8 cellular contexts compared by ENCODE assay signal in genomic region chr14:103563089-103563620, GRCh38. TPM values are rescaled to one million over a fixed set of nuclear protein-coding genes. Genes with fewer than 3 reads are reported as not detected.
A peak's percentile ranks its signal among the peaks of the same experiment; 100 is the strongest.
DNase-seq lines count a peak whose midpoint lies in the region; ATAC-seq, FAIRE-seq and TF ChIP-seq lines count a peak whose summit lies in the region.

No MANE protein-coding gene starts in this region.

- H3K36me3 Mint-ChIP-seq in memory B cell: peaks cover 5% of the 10 kb centered on the region

- no peaks in the 10 kb centered on the region for H3K27me3 Mint-ChIP-seq in memory B cell

- ATAC-seq in HG02852 (IDR thresholded peaks at IDR 0.05; ENCODE audit: unreplicated experiment): peak; percentile 30
- ATAC-seq in memory B cell (ENCODE audit: low read depth): peak; percentile 21

- H3K36me3 ChIP-seq in bronchial epithelial cell (ENCODE audit: control insufficient read depth, insufficient read depth, low read length): peaks cover 8% of the 10 kb centered on the region

- no peaks in the 10 kb centered on the region for H3K9me3 Mint-ChIP-seq in memory B cell

- peak overlapping the region; percentile 74 for H3K27ac Mint-ChIP-seq in memory B cell

- peak overlapping the region; percentile 93 for H3K4me3 Mint-ChIP-seq in memory B cell

- H3K4me3 ChIP-seq in bronchial epithelial cell (ENCODE audit: low read depth, low read length): peak overlapping the region; percentile 92

- no peak for TF ChIP-seq CTCF in bronchial epithelial cell (IDR thresholded peaks at IDR 0.05; ENCODE audit: insufficient read depth, low read length, severe bottlenecking)

- FAIRE-seq in bronchial epithelial cell (lab: Jason Lieb, UNC): no peak
- no peak for FAIRE-seq in urothelium cell line (lab: Jason Lieb, UNC)

- DNase-seq in NCI-H2081 (lab: John Stamatoyannopoulos, UW) (peak; percentile 83 to 88), NCI-H2081 treated with DMSO at 0.1 percent for 48 hours (lab: John Stamatoyannopoulos, UW) (no peak), NCI-H748 (lab: John Stamatoyannopoulos, UW; ENCODE audit: unreplicated experiment) (peak; percentile 88), bronchial epithelial cell (ENCODE audit: low read depth) (peak; percentile 38), memory B cell (ENCODE audit: low spot score in 2 of 2) (no peak), urothelium cell line (ENCODE audit: low spot score) (peak; percentile 64), NCI-H226 (no peak)

- H3K4me1 Mint-ChIP-seq in memory B cell: peaks cover 28% of the 10 kb centered on the region

- H3K27me3 ChIP-seq in bronchial epithelial cell (ENCODE audit: control insufficient read depth, insufficient read depth, low read length): no peaks in the 10 kb centered on the region

RNA-seq across cellular contexts. Expression of gene COA8, which starts 0.4 kb away (rescaled TPM):
- 17.4 and 23.9 TPM in 2 replicates for total RNA-seq in bronchial epithelial cell

RNA-seq across cellular contexts. Expression of gene BAG5, which starts 0.7 kb away (rescaled TPM):
- 41.5 and 42.9 TPM in 2 replicates for total RNA-seq in bronchial epithelial cell

RNA-seq across cellular contexts. Expression of gene TRMT61A, which starts 34.2 kb away (rescaled TPM):
- 8.7 and 13.7 TPM in 2 replicates for total RNA-seq in bronchial epithelial cell

RNA-seq across cellular contexts. Expression of gene CKB, which starts 40.5 kb away (rescaled TPM):
- 31.3 and 50.8 TPM in 2 replicates for total RNA-seq in bronchial epithelial cell

Comparison
In these comparisons a context has a peak if more than half of its experiments do, and no peak if none do; other contexts are left out.
1. DNase-seq: peak in NCI-H2081 (2 of 2), NCI-H748 (single experiment), bronchial epithelial cell (single experiment) and urothelium cell line (single experiment); none in NCI-H2081 treated with DMSO at 0.1 percent for 48 hours (single experiment), memory B cell (0 of 2) and NCI-H226 (single experiment).